Comparison of ENCODE assay signal across 9 cellular contexts in the genomic region with DNA sequence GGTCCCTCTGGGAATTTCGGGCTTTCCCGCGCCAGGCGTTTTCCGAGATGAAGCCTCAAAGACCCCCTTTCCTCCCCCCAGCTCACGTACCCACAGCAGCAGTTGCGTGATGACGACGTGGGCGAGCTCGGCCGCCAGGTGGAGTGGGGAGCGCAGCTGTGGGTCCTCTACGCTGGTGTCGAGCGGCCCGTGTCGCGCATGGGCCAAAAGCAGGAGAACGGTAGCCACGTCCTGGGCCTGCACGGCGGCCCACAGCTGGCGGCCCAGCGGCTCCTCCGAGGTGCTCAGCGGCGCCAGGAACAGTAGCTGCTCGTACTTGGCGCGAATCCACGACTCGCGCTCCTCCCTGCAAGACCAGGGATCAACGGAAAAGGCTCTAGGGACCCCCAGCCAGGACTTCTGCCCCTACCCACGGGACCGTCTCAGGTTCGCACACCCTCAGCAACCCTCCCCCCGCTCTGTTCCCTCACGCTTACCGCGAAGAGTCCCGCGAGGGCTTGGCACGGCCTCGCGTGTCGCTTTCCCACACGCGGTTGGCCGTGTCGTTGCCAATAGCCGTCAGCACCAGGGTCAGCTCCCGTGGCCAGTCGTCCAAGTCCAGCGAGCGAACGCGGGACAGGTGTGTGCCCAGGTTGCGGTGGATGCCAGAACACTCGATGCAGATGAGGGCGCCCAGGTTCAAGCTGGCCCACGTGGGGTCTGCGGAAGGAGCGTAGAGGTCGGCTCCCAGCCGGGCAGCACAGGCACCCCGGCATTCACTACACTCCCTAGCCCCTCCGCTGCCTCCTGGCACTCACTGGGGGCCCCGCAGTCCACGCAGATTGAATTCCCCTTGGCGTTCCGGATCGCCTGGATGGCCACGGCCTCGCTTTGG. TPM values are rescaled to one million over a fixed set of nuclear protein-coding genes. Genes with fewer than 3 reads are reported as not detected.
DNase-seq lines count a peak whose midpoint lies in the region; ATAC-seq and TF ChIP-seq lines count a peak whose summit lies in the region.
"Had no signal": no experiment of that assay in that cellular context is flagged by ENCODE, and none has a peak within 500 bp of the region (broad histone marks: within the 10 kb centered on the region; RNA-seq: fewer than 3 reads in every experiment).

No MANE protein-coding gene starts in this region.

- H4K20me1 ChIP-seq in smooth muscle cell (ENCODE audit: low read depth), result no peaks in the 10 kb centered on the region

- no peak overlapping the region for H3K9ac ChIP-seq in smooth muscle cell (ENCODE audit: low read depth)

- peaks cover 3% of the 10 kb centered on the region for H3K4me1 ChIP-seq in smooth muscle cell (ENCODE audit: low read depth)

- peak overlapping the region; percentile 93 for H3K4me2 ChIP-seq in smooth muscle cell

- H3K27ac ChIP-seq in smooth muscle cell (ENCODE audit: low read depth), result no peak overlapping the region
- H3K27ac ChIP-seq: neutrophil had no signal

- TF ChIP-seq CTCF in GM20000 (IDR thresholded peaks at IDR 0.05; ENCODE audit: extremely low read depth, missing control alignments) (no peak), astrocyte of the spinal cord (IDR thresholded peaks at IDR 0.05; ENCODE audit: low read depth, low read length) (peak; percentile 43), smooth muscle cell (IDR thresholded peaks at IDR 0.05; ENCODE audit: borderline replicate concordance, insufficient read depth, poor library complexity, severe bottlenecking) (peak; percentile 17)

- H3K9me3 ChIP-seq in smooth muscle cell (replicated peaks; ENCODE audit: low read depth), result no peaks in the 10 kb centered on the region
- H3K9me3 ChIP-seq: neutrophil had no signal

- DNase-seq in GM20000 (ENCODE audit: low spot score) (peak; percentile 36), astrocyte of the spinal cord (ENCODE audit: low read depth, low spot score) (peak; percentile 33), iris pigment epithelial cell (ENCODE audit: low read depth) (peak; percentile 48), smooth muscle cell (lab: John Stamatoyannopoulos, UW; ENCODE audit: unreplicated experiment) (peak; percentile 15), GDM1 (lab: John Stamatoyannopoulos, UW) (no peak), NCI-H226 (no peak)
- DNase-seq in activated naive CD4-positive, alpha-beta T cell treated with anti-CD3 and anti-CD28 coated beads, Interleukin-2, amount 50 U/mL, for 16 hours, result no peak

- H3K27me3 ChIP-seq in smooth muscle cell (ENCODE audit: low read depth), result peaks cover 75% of the 10 kb centered on the region
- H3K27me3 ChIP-seq: neutrophil had no signal

- ATAC-seq in activated CD4-positive, CD25-positive, alpha-beta regulatory T cell treated with anti-CD3 and anti-CD28 coated beads, Interleukin-2, amount 50 U/mL, for 24 hours, result no peak

- no peaks in the 10 kb centered on the region for H3K79me2 ChIP-seq in smooth muscle cell (ENCODE audit: low read depth)

- H3K4me3 ChIP-seq in astrocyte of the spinal cord (ENCODE audit: low read depth, low read length) (peak overlapping the region; percentile 78), smooth muscle cell (peak overlapping the region; percentile 56)

- no peaks in the 10 kb centered on the region for H3K36me3 ChIP-seq in smooth muscle cell (ENCODE audit: low read depth)

- in situ Hi-C loops in astrocyte of the spinal cord (cut with HindIII; ENCODE audit: low sequenced_read_pairs), result no loop called here

- no peak overlapping the region for H2AFZ ChIP-seq in smooth muscle cell (ENCODE audit: low read depth)

- H3F3A ChIP-seq in smooth muscle cell (ENCODE audit: low read depth), result no peaks in the 10 kb centered on the region

- WGBS in smooth muscle cell (ENCODE audit: low lambda C conversion rate), result 17% methylated on average over 75 of the region's 76 CpGs

RNA-seq across cellular contexts. Expression of gene AGAP2, which starts 11.4 kb away (rescaled TPM):
- not detected in 2 replicates for total RNA-seq in smooth muscle cell
- polyA plus RNA-seq in smooth muscle cell, result not detected in 2 replicates

RNA-seq across cellular contexts. Expression of gene TSPAN31, which starts 17.7 kb away (rescaled TPM):
- 68.0 and 105 TPM in 2 replicates for total RNA-seq in smooth muscle cell
- 48.6 and 55.1 TPM in 2 replicates for polyA plus RNA-seq in smooth muscle cell

RNA-seq across cellular contexts. Expression of gene CDK4, which starts 25.0 kb away (rescaled TPM):
- total RNA-seq in smooth muscle cell, result 144 and 158 TPM in 2 replicates
- 215 and 235 TPM in 2 replicates for polyA plus RNA-seq in smooth muscle cell

RNA-seq across cellular contexts. Expression of gene MARCHF9, which starts 27.8 kb away (rescaled TPM):
- total RNA-seq in smooth muscle cell, result 6.5 and 8.6 TPM in 2 replicates
- polyA plus RNA-seq in smooth muscle cell, result 3.7 and 6.8 TPM in 2 replicates

RNA-seq across cellular contexts. Expression of gene OS9, which starts 33.2 kb away (rescaled TPM):
- 236 and 374 TPM in 2 replicates for total RNA-seq in smooth muscle cell
- 162 and 179 TPM in 2 replicates for polyA plus RNA-seq in smooth muscle cell

Comparison
In these comparisons a context has a peak if more than half of its experiments do, and no peak if none do; other contexts are left out.
1. DNase-seq: peak in GM20000 (single experiment), astrocyte of the spinal cord (single experiment), iris pigment epithelial cell (single experiment) and smooth muscle cell (single experiment); none in activated naive CD4-positive, alpha-beta T cell treated with anti-CD3 and anti-CD28 coated beads, Interleukin-2, amount 50 U/mL, for 16 hours (single experiment), GDM1 (single experiment) and NCI-H226 (single experiment).